1 cellular context compared by ENCODE assay signal in the genomic region with DNA sequence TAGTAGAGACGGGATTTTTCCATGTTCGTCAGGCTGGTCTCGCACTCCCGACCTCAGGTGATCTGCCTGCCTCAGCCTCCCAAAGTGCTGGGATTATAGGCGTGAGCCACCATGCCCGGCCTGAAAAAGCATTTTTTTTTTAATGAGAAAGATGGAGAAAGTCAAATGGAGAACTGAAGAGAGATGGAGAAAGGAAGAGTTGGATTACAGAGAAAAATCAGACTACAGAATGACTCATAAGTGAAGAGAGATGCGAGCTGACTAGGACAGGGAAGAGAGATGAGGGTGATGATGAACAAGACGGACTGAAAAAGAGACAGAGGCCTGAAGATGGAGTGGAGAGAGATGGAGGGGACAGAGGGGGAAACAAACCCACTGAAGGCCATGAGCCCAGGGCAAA.
TF ChIP-seq lines count a peak whose summit lies in the region.

No MANE protein-coding gene starts in this region.

TF ChIP-seq in HepG2, 621 proteins besides CTCF, POLR2A, EP300 and RAD21:
- TF ChIP-seq NCOA2 (CRISPR knock-in tag; IDR thresholded peaks at IDR 0.05) (no peak), ZNF652 (CRISPR knock-in tag; IDR thresholded peaks at IDR 0.05; ENCODE audit: borderline replicate concordance, low read depth) (no peak), ZNF234 (CRISPR knock-in tag; conservative IDR thresholded peaks at IDR 0.05) (no peak), REXO4 (CRISPR knock-in tag; IDR thresholded peaks at IDR 0.05; ENCODE audit: borderline replicate concordance) (no peak), IKZF1 (IDR thresholded peaks at IDR 0.05) (no peak), ZNF678 (CRISPR knock-in tag; IDR thresholded peaks at IDR 0.05) (no peak), ZNF773 (CRISPR knock-in tag; IDR thresholded peaks at IDR 0.05; ENCODE audit: borderline replicate concordance) (no peak), KDM4B (CRISPR knock-in tag; IDR thresholded peaks at IDR 0.05) (no peak), RELA (CRISPR knock-in tag; IDR thresholded peaks at IDR 0.05) (no peak), SALL1 (CRISPR knock-in tag; IDR thresholded peaks at IDR 0.05) (no peak), RBAK (CRISPR knock-in tag; IDR thresholded peaks at IDR 0.05) (no peak), NKX3-1 (CRISPR knock-in tag; IDR thresholded peaks at IDR 0.05) (no peak), CENPX (CRISPR knock-in tag; IDR thresholded peaks at IDR 0.05) (no peak), GATA4 (IDR thresholded peaks at IDR 0.05; ENCODE audit: borderline replicate concordance, low read depth) (no peak), POGZ (CRISPR knock-in tag; IDR thresholded peaks at IDR 0.05) (no peak), ELF4 (CRISPR knock-in tag; IDR thresholded peaks at IDR 0.05; ENCODE audit: borderline replicate concordance) (no peak), ZNF20 (CRISPR knock-in tag; IDR thresholded peaks at IDR 0.05) (no peak)
- TF ChIP-seq, protein P1, sequence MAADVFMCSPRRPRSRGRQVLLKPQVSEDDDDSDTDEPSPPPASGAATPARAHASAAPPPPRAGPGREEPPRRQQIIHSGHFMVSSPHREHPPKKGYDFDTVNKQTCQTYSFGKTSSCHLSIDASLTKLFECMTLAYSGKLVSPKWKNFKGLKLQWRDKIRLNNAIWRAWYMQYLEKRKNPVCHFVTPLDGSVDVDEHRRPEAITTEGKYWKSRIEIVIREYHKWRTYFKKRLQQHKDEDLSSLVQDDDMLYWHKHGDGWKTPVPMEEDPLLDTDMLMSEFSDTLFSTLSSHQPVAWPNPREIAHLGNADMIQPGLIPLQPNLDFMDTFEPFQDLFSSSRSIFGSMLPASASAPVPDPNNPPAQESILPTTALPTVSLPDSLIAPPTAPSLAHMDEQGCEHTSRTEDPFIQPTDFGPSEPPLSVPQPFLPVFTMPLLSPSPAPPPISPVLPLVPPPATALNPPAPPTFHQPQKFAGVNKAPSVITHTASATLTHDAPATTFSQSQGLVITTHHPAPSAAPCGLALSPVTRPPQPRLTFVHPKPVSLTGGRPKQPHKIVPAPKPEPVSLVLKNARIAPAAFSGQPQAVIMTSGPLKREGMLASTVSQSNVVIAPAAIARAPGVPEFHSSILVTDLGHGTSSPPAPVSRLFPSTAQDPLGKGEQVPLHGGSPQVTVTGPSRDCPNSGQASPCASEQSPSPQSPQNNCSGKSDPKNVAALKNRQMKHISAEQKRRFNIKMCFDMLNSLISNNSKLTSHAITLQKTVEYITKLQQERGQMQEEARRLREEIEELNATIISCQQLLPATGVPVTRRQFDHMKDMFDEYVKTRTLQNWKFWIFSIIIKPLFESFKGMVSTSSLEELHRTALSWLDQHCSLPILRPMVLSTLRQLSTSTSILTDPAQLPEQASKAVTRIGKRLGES (CRISPR knock-in tag; IDR thresholded peaks at IDR 0.05; ENCODE audit: borderline replicate concordance): no peak
- TF ChIP-seq, protein P2, sequence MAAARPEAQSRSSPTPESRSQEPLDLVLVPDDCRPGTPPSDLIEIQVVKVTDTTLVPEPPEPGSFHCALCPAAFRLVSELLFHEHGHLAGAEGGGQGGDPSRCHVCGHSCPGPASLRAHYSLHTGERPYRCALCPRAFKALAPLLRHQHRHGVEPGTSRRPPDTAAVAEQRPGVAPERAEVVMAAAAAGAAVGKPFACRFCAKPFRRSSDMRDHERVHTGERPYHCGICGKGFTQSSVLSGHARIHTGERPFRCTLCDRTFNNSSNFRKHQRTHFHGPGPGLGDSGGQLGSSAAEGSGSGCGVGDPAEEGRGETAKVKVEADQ (CRISPR knock-in tag; IDR thresholded peaks at IDR 0.05; ENCODE audit: borderline replicate concordance): no peak
- TF ChIP-seq, protein P3, sequence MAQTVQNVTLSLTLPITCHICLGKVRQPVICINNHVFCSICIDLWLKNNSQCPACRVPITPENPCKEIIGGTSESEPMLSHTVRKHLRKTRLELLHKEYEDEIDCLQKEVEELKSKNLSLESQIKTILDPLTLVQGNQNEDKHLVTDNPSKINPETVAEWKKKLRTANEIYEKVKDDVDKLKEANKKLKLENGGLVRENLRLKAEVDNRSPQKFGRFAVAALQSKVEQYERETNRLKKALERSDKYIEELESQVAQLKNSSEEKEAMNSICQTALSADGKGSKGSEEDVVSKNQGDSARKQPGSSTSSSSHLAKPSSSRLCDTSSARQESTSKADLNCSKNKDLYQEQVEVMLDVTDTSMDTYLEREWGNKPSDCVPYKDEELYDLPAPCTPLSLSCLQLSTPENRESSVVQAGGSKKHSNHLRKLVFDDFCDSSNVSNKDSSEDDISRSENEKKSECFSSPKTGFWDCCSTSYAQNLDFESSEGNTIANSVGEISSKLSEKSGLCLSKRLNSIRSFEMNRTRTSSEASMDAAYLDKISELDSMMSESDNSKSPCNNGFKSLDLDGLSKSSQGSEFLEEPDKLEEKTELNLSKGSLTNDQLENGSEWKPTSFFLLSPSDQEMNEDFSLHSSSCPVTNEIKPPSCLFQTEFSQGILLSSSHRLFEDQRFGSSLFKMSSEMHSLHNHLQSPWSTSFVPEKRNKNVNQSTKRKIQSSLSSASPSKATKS (CRISPR knock-in tag; IDR thresholded peaks at IDR 0.05): no peak
